In genomic region chr4:178311992-178312391, GRCh38 we compare ENCODE assay signal across 24 cellular contexts.
"Had no signal": no experiment of that assay in that cellular context is flagged by ENCODE, and none has a peak within 500 bp of the region (broad histone marks: within the 10 kb centered on the region; RNA-seq: fewer than 3 reads in every experiment).

No MANE protein-coding gene starts in this region.

- H3K4me3 ChIP-seq: neural progenitor cell, ovary, prostate gland, right lobe of liver, sigmoid colon, suprapubic skin, testis, tibial artery, transverse colon, upper lobe of right lung, uterus had no signal

- ATAC-seq: naive thymus-derived CD4-positive, alpha-beta T cell; natural killer cell; right cardiac atrium; right lobe of liver; stimulated activated effector memory CD8-positive, alpha-beta T cell treated with anti-CD3 and anti-CD28 coated beads, Interleukin-12 subunit alpha, Interleukin-12 subunit beta, amount 100 ng/mL, for 72 hours; stimulated activated naive B cell treated with anti-CD40 and anti-IgM and Interleukin-4, amounts not matched to agents 10 μg/mL and 1 μg/mL and 100 μg/mL, for 72 hours; upper lobe of right lung had no signal

- H3K36me3 ChIP-seq: neural progenitor cell, ovary, prostate gland, right lobe of liver, sigmoid colon, suprapubic skin, tibial artery, transverse colon, upper lobe of right lung, uterus had no signal

- FAIRE-seq: small intestine had no signal

- H3K9me3 ChIP-seq: ovary, prostate gland, right lobe of liver, sigmoid colon, suprapubic skin, testis, tibial artery, transverse colon, upper lobe of right lung, uterus had no signal

- DNase-seq: naive thymus-derived CD4-positive, alpha-beta T cell; natural killer cell; occipital lobe; ovary; right cardiac atrium; right lobe of liver; sigmoid colon; small intestine; stimulated activated CD4-positive, alpha-beta T cell treated with anti-CD3 and anti-CD28 coated beads, Interleukin-15, amount 100 ng/mL, for 24 hours; stimulated activated CD4-positive, alpha-beta T cell treated with anti-CD3 and anti-CD28 coated beads, Interleukin-2, amount 100 ng/mL, for 24 hours; stimulated activated CD4-positive, alpha-beta T cell treated with anti-CD3 and anti-CD28 coated beads, Interleukin-2, amount 100 ng/mL, for 48 hours; stimulated activated CD4-positive, alpha-beta T cell treated with anti-CD3 and anti-CD28 coated beads, Interleukin-4, amount 100 ng/mL, for 24 hours; stimulated activated naive B cell treated with anti-CD40 and anti-IgM and Interleukin-4, amounts not matched to agents 10 μg/mL and 1 μg/mL and 100 μg/mL, for 72 hours; stimulated activated naive CD4-positive, alpha-beta T cell treated with Interleukin-2 at 50 U/mL for 16 hours; substantia nigra; testis; tibial artery; transverse colon; upper lobe of right lung; uterus had no signal

- H3K4me1 ChIP-seq: neural progenitor cell, prostate gland, right lobe of liver, sigmoid colon, suprapubic skin, testis, tibial artery, upper lobe of right lung, uterus had no signal
